18 cellular contexts compared by ENCODE assay signal in genomic region chr7:50795253-50795652, GRCh38.
"Had no signal": no experiment of that assay in that cellular context is flagged by ENCODE, and none has a peak within 500 bp of the region (broad histone marks: within the 10 kb centered on the region; RNA-seq: fewer than 3 reads in every experiment).

No MANE protein-coding gene starts in this region.

- H3K27ac ChIP-seq: cardiac muscle cell, right atrium auricular region, suprapubic skin, upper lobe of left lung had no signal

- H3K9me3 ChIP-seq: right atrium auricular region, suprapubic skin, upper lobe of left lung had no signal

- H3K36me3 ChIP-seq: cardiac muscle cell, right atrium auricular region, suprapubic skin, upper lobe of left lung had no signal

- H3K27me3 ChIP-seq: right atrium auricular region, upper lobe of left lung had no signal

- H3K4me3 Mint-ChIP-seq: activated CD8-positive, alpha-beta memory T cell treated with anti-CD3 and anti-CD28 coated beads, Interleukin-2, amount 10 ng/mL, durations not matched to agents 7 days and 5 days had no signal

- DNase-seq: activated CD4-positive, alpha-beta T cell treated with anti-CD3 and anti-CD28 coated beads, Interleukin-2, amount 50 U/mL, for 48 hours; activated CD4-positive, CD25-positive, alpha-beta regulatory T cell treated with anti-CD3 and anti-CD28 coated beads, Interleukin-2, amount 50 U/mL, for 72 hours; activated CD8-positive, alpha-beta memory T cell treated with anti-CD3 and anti-CD28 coated beads, Interleukin-2, amount 10 ng/mL, durations not matched to agents 7 days and 5 days; activated naive CD4-positive, alpha-beta T cell treated with anti-CD3 and anti-CD28 coated beads, Interleukin-2, amount 50 U/mL, for 16 hours; activated T-cell treated with anti-CD3 and anti-CD28 coated beads, Interleukin-2, amount 50 U/mL, for 1 hour; islet precursor cell; naive B cell; occipital lobe; small intestine; stimulated activated naive CD8-positive, alpha-beta T cell treated with anti-CD3 and anti-CD28 coated beads, Interleukin-15, Interleukin-2, amounts not matched to agents 100 U/mL and 50 U/mL, for 24 hours; T-cell; T1000 had no signal

- H3K4me3 ChIP-seq: cardiac muscle cell, right atrium auricular region, suprapubic skin, upper lobe of left lung had no signal

- ATAC-seq: activated CD8-positive, alpha-beta memory T cell treated with anti-CD3 and anti-CD28 coated beads, Interleukin-2, amount 10 ng/mL, durations not matched to agents 7 days and 5 days; esophagus mucosa; stimulated activated naive CD8-positive, alpha-beta T cell treated with anti-CD3 and anti-CD28 coated beads, Interleukin-15, Interleukin-2, amounts not matched to agents 100 U/mL and 50 U/mL, for 24 hours; T-cell had no signal

- H3K27ac Mint-ChIP-seq: activated CD8-positive, alpha-beta memory T cell treated with anti-CD3 and anti-CD28 coated beads, Interleukin-2, amount 10 ng/mL, durations not matched to agents 7 days and 5 days; naive B cell; progenitor cell of endocrine pancreas; T-cell had no signal

- H3K36me3 Mint-ChIP-seq: activated CD8-positive, alpha-beta memory T cell treated with anti-CD3 and anti-CD28 coated beads, Interleukin-2, amount 10 ng/mL, durations not matched to agents 7 days and 5 days; naive B cell; T-cell had no signal
